In the genomic region with DNA sequence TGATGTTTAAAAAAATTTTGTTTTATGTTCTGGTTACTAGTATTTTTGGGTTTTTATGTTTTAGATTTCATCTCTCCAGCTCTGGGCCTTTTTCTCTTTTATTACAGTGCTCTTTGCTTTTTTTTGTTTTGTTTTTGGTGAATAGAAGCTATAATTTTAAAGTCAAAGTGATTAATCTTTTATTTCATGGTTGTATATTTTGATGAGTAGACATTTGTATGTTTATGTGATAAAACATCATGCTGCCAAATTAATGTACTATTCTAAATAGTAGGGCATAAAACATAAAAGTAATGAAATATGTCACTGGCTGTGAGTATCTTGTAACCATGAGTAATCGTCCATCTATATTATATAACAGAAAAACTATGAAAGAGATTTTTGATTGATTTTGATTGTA, we compare ENCODE assay signal across 20 cellular contexts.
"Had no signal": no experiment of that assay in that cellular context is flagged by ENCODE, and none has a peak within 500 bp of the region (broad histone marks: within the 10 kb centered on the region; RNA-seq: fewer than 3 reads in every experiment).

No MANE protein-coding gene starts in this region.

- H3K4me3 ChIP-seq: SJSA1, SK-N-MC had no signal

- H3K9me3 ChIP-seq: SJSA1 had no signal

- H3K36me3 ChIP-seq: SJSA1 had no signal

- H3K27me3 ChIP-seq: SJSA1 had no signal

- DNase-seq: KBM-7, MV-4-11, NCI-H1048, NCI-H1105, NCI-H1417, NCI-H1436 treated with DMSO at 0.1 percent for 48 hours, NCI-H1694, NCI-H187 treated with DMSO at 0.1 percent for 48 hours, NCI-H2029 treated with DMSO at 0.1 percent for 48 hours, NCI-H2171 treated with DMSO at 0.1 percent for 48 hours, NCI-H345, NCI-H446 treated with DMSO at 0.1 percent for 48 hours, NCI-H510A treated with DMSO at 0.1 percent for 48 hours, NCI-H526 treated with DMSO at 0.1 percent for 48 hours, NCI-H774, Right ventricle myocardium superior, RPMI8226, SIG-M5 had no signal

- H3K27ac ChIP-seq: SJSA1, SK-N-MC had no signal
